ENCODE assay signal across 24 cellular contexts in the genomic region with DNA sequence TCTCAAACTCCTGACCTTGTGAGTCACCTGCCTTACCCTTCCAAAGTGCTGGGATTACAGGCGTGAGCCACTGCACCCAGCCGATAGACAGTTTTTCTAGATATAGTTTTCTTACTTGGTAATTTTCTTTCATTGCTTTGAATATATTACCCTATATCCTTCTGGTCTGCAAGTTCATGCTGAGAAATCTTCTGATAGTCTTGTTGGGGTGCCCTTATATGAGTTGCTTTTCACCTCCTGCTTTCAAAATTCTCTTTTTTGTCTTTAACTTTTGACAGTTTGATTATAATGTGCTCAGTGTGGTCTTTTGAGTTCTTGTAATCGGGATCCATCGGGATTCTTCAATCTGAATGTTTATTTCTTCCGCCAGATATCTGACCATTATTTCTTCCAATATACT.
"Had no signal": no experiment of that assay in that cellular context is flagged by ENCODE, and none has a peak within 500 bp of the region (broad histone marks: within the 10 kb centered on the region; RNA-seq: fewer than 3 reads in every experiment).

No MANE protein-coding gene starts in this region.

- H3K4me1 ChIP-seq: colonic mucosa, esophagus squamous epithelium, foreskin keratinocyte, gastrocnemius medialis, gastroesophageal sphincter, heart left ventricle, heart right ventricle had no signal

- H3K36me3 ChIP-seq: colonic mucosa, esophagus muscularis mucosa, esophagus squamous epithelium, gastrocnemius medialis, gastroesophageal sphincter, heart left ventricle, heart right ventricle had no signal

- H3K9me3 ChIP-seq: colonic mucosa, esophagus squamous epithelium, gastrocnemius medialis, gastroesophageal sphincter had no signal

- H3K27ac ChIP-seq: colonic mucosa, coronary artery, dorsolateral prefrontal cortex, epithelial cell of prostate, esophagus muscularis mucosa, esophagus squamous epithelium, foreskin keratinocyte, gastrocnemius medialis, gastroesophageal sphincter, heart left ventricle, heart right ventricle had no signal

- DNase-seq: colonic mucosa; cortex of kidney; dermis blood vessel endothelial cell; dorsolateral prefrontal cortex; effector CD4-positive, alpha-beta T cell; effector CD8-positive, alpha-beta T cell; effector memory CD4-positive, alpha-beta T cell; effector memory CD8-positive, alpha-beta T cell; endodermal cell; erythroblast; esophagus squamous epithelium; foreskin fibroblast; foreskin keratinocyte; foreskin melanocyte; gastrocnemius medialis; glutamatergic neuron; head of caudate nucleus; heart left ventricle; heart right ventricle had no signal

- H3K27me3 ChIP-seq: colonic mucosa, dorsolateral prefrontal cortex, esophagus muscularis mucosa, esophagus squamous epithelium, foreskin keratinocyte, gastrocnemius medialis, gastroesophageal sphincter, heart left ventricle, heart right ventricle had no signal

- ATAC-seq: effector memory CD8-positive, alpha-beta T cell; esophagus mucosa; foreskin keratinocyte; gastrocnemius medialis; gastroesophageal sphincter; heart left ventricle; heart right ventricle had no signal

- H3K4me3 ChIP-seq: colonic mucosa, coronary artery, dorsolateral prefrontal cortex, esophagus muscularis mucosa, esophagus squamous epithelium, gastrocnemius medialis, gastroesophageal sphincter, heart left ventricle, heart right ventricle had no signal
